18 cellular contexts compared by ENCODE assay signal in genomic region chr4:98969813-98970212, GRCh38. TPM values are rescaled to one million over a fixed set of nuclear protein-coding genes. Genes with fewer than 3 reads are reported as not detected.
A peak's percentile ranks its signal among the peaks of the same experiment; 100 is the strongest.
DNase-seq lines count a peak whose midpoint lies in the region; ATAC-seq, FAIRE-seq and TF ChIP-seq lines count a peak whose summit lies in the region.
"Had no signal": no experiment of that assay in that cellular context is flagged by ENCODE, and none has a peak within 500 bp of the region (broad histone marks: within the 10 kb centered on the region; RNA-seq: fewer than 3 reads in every experiment).

No MANE protein-coding gene starts in this region.

- H3K36me3 ChIP-seq in ACC112 (ENCODE audit: insufficient read depth, low read length), result no peaks in the 10 kb centered on the region
- no peaks in the 10 kb centered on the region for H3K36me3 ChIP-seq in OCI-LY3 (replicated peaks; ENCODE audit: low read depth, low read length)
- no peaks in the 10 kb centered on the region for H3K36me3 ChIP-seq in astrocyte (ENCODE audit: insufficient read depth, low read length)
- no peaks in the 10 kb centered on the region for H3K36me3 ChIP-seq in neuronal stem cell (replicated peaks in 1 of 2; ENCODE audit: control insufficient read depth in 2 of 2, insufficient read depth in 2 of 2, low read length in 2 of 2)

- peaks cover 4% of the 10 kb centered on the region for H3K4me1 Mint-ChIP-seq in astrocyte (ENCODE audit: low read depth, unreplicated experiment)

- H3K27me3 Mint-ChIP-seq in astrocyte (ENCODE audit: low read depth, unreplicated experiment), result no peaks in the 10 kb centered on the region

- H3K79me2 ChIP-seq in ACC112 (ENCODE audit: control insufficient read depth, insufficient read depth, low read length, unreplicated experiment) (no peaks in the 10 kb centered on the region), OCI-LY3 (ENCODE audit: low read length) (no peaks in the 10 kb centered on the region), astrocyte (ENCODE audit: insufficient read depth, low read length) (no peaks in the 10 kb centered on the region)

- H3K27ac Mint-ChIP-seq in astrocyte (ENCODE audit: unreplicated experiment), result peak overlapping the region; percentile 37
- H3K27ac Mint-ChIP-seq: B cell, CD14-positive monocyte, H9 had no signal

- no peak overlapping the region for H4K91ac ChIP-seq in neuronal stem cell (ENCODE audit: low read depth, low read length, poor library complexity)

- H3K4me1 ChIP-seq in ACC112 (ENCODE audit: control insufficient read depth, insufficient read depth, low read length, unreplicated experiment), result no peaks in the 10 kb centered on the region
- peaks cover 12% of the 10 kb centered on the region for H3K4me1 ChIP-seq in OCI-LY3 (ENCODE audit: low read length)
- no peaks in the 10 kb centered on the region for H3K4me1 ChIP-seq in astrocyte (ENCODE audit: insufficient read depth, low read length)
- peaks cover 0 to 6% of the 10 kb centered on the region in 2 donors for H3K4me1 ChIP-seq in neuronal stem cell (ENCODE audit: control insufficient read depth in 2 of 2, insufficient read depth in 1 of 2, low read depth in 1 of 2, low read length in 2 of 2)

- H4K8ac ChIP-seq in neuronal stem cell (ENCODE audit: low read depth, low read length), result no peak overlapping the region

- no peak overlapping the region for H2BK15ac ChIP-seq in neuronal stem cell (ENCODE audit: low read length)

- no peak overlapping the region for H3K27ac ChIP-seq in ACC112 (ENCODE audit: low read depth, low read length)
- no peak overlapping the region for H3K27ac ChIP-seq in OCI-LY3 (ENCODE audit: low read length)
- no peak overlapping the region for H3K27ac ChIP-seq in astrocyte (ENCODE audit: low read depth, low read length)
- H3K27ac ChIP-seq in neuronal stem cell (replicated peaks; ENCODE audit: low read length), result no peak overlapping the region

- H3K9me3 ChIP-seq in OCI-LY3 (ENCODE audit: insufficient read depth, low read length), result no peaks in the 10 kb centered on the region
- no peaks in the 10 kb centered on the region for H3K9me3 ChIP-seq in astrocyte (ENCODE audit: insufficient read depth, low read depth, low read length)
- no peaks in the 10 kb centered on the region for H3K9me3 ChIP-seq in neuronal stem cell (replicated peaks in 1 of 2; ENCODE audit: control insufficient read depth in 2 of 2, insufficient read depth in 1 of 2, low read depth in 1 of 2, low read length in 2 of 2)

- no peaks in the 10 kb centered on the region for H3K27me3 ChIP-seq in ACC112 (ENCODE audit: insufficient read depth, low read length)
- H3K27me3 ChIP-seq in OCI-LY3 (ENCODE audit: low read depth, low read length), result no peaks in the 10 kb centered on the region
- no peaks in the 10 kb centered on the region for H3K27me3 ChIP-seq in astrocyte (ENCODE audit: insufficient read depth, low read length)
- H3K27me3 ChIP-seq in neuronal stem cell (ENCODE audit: control insufficient read depth in 3 of 3, insufficient read depth in 3 of 3, low read depth in 1 of 3, low read length in 3 of 3), result no peaks in the 10 kb centered on the region

- FAIRE-seq in astrocyte (lab: Jason Lieb, UNC), result no peak

- H3K14ac ChIP-seq in neuronal stem cell (ENCODE audit: low read length), result no peak overlapping the region

- WGBS in neuronal stem cell (ENCODE audit: extremely low coverage in 2 of 2, insufficient read length in 2 of 2, insufficient replicate concordance in 1 of 2), 2 donors, result no CpG with 5 or more reads among the region's 1 CpG

- H4K20me1 ChIP-seq in OCI-LY3 (ENCODE audit: insufficient read depth, low read length), result no peaks in the 10 kb centered on the region
- H4K20me1 ChIP-seq in astrocyte (ENCODE audit: insufficient read depth, low read length), result no peaks in the 10 kb centered on the region

- H2BK12ac ChIP-seq in neuronal stem cell (ENCODE audit: low read length), result no peak overlapping the region

- DNase-seq in astrocyte (ENCODE audit: low read depth) (no peak), neuronal stem cell (ENCODE audit: low spot score) (no peak), foreskin melanocyte (no peak), iPS-NIHi7 (ENCODE audit: extremely low spot score) (no peak)
- DNase-seq: GF-D8, H9, NCI-H1694, NCI-H2081, NCI-H2171, NCI-H446, NCI-H526, Right ventricle myocardium superior had no signal

- ATAC-seq in HG02588 (IDR thresholded peaks at IDR 0.05; ENCODE audit: unreplicated experiment) (no peak), GM21737 (IDR thresholded peaks at IDR 0.05; ENCODE audit: unreplicated experiment) (no peak)

- no peak overlapping the region for H2AK5ac ChIP-seq in neuronal stem cell (ENCODE audit: low read depth, low read length)

- no peak overlapping the region for H3K18ac ChIP-seq in neuronal stem cell (ENCODE audit: low read length)

- no peak overlapping the region for H3K4ac ChIP-seq in neuronal stem cell (ENCODE audit: low read length)

- no peak overlapping the region for H2BK5ac ChIP-seq in neuronal stem cell (ENCODE audit: low read length)

- H3K23ac ChIP-seq in neuronal stem cell (ENCODE audit: low read depth, low read length, poor library complexity), result no peak overlapping the region

- no peaks in the 10 kb centered on the region for H3K36me3 Mint-ChIP-seq in astrocyte (ENCODE audit: low read depth, unreplicated experiment)
- H3K36me3 Mint-ChIP-seq: CD14-positive monocyte had no signal

- H3K4me3 ChIP-seq in ACC112 (ENCODE audit: low read depth, low read length) (no peak overlapping the region), OCI-LY3 (ENCODE audit: low read length) (no peak overlapping the region), astrocyte (ENCODE audit: insufficient read depth, low read depth, low read length) (no peak overlapping the region), neuronal stem cell (ENCODE audit: low read length in 2 of 2) (no peak overlapping the region)

- no peak overlapping the region; the same call in 1 of the 2 replicates for H3K4me2 ChIP-seq in OCI-LY3 (ENCODE audit: low read length)
- H3K4me2 ChIP-seq in astrocyte (ENCODE audit: low read length), result no peak overlapping the region
- H3K4me2 ChIP-seq in neuronal stem cell (ENCODE audit: insufficient read depth, low read length, poor library complexity, severe bottlenecking), result no peak overlapping the region

- TF ChIP-seq CTCF in OCI-LY3 (IDR thresholded peaks at IDR 0.05; ENCODE audit: low read depth, low read length), result no peak
- no peak for TF ChIP-seq CTCF in astrocyte (IDR thresholded peaks at IDR 0.05; ENCODE audit: insufficient read depth, low read depth, low read length)

- H3K9me3 Mint-ChIP-seq in astrocyte (ENCODE audit: unreplicated experiment), result peaks cover 2% of the 10 kb centered on the region

- H3K79me1 ChIP-seq in neuronal stem cell (ENCODE audit: low read depth, low read length), result no peaks in the 10 kb centered on the region

- no peak overlapping the region for H2BK120ac ChIP-seq in neuronal stem cell (ENCODE audit: low read depth, low read length)

- no peak overlapping the region for H3K4me3 Mint-ChIP-seq in astrocyte (ENCODE audit: unreplicated experiment)
- H3K4me3 Mint-ChIP-seq: B cell, CD14-positive monocyte, H9 had no signal

- peak overlapping the region; percentile 13 for H2AFZ ChIP-seq in ACC112 (ENCODE audit: low read length, unreplicated experiment)
- peak overlapping the region; percentile 73; the same call in 1 of the 2 replicates for H2AFZ ChIP-seq in OCI-LY3 (ENCODE audit: low read depth, low read length)
- no peak overlapping the region for H2AFZ ChIP-seq in astrocyte (ENCODE audit: low read depth, low read length)
- peak overlapping the region; percentile 67 for H2AFZ ChIP-seq in neuronal stem cell (ENCODE audit: low read length)

- H3K9ac ChIP-seq in OCI-LY3 (ENCODE audit: low read length) (no peak overlapping the region), astrocyte (ENCODE audit: low read length) (no peak overlapping the region), neuronal stem cell (ENCODE audit: low read depth, low read length, poor library complexity) (no peak overlapping the region)

RNA-seq across cellular contexts. Expression of gene METAP1, which starts 25.7 kb away (rescaled TPM):
- total RNA-seq in astrocyte, result 54.2 and 60.9 TPM in 2 replicates
- 39.0 TPM for polyA plus RNA-seq in neuronal stem cell (2013, experiment 1 of 2)
- polyA plus RNA-seq in neuronal stem cell (2013, experiment 2 of 2), result 38.7 TPM

RNA-seq across cellular contexts. Expression of gene EIF4E, which starts 40.9 kb away (rescaled TPM):
- 103 and 110 TPM in 2 replicates for total RNA-seq in astrocyte
- polyA plus RNA-seq in neuronal stem cell (2013, experiment 1 of 2), result 143 TPM
- polyA plus RNA-seq in neuronal stem cell (2013, experiment 2 of 2), result 148 TPM
